8 cellular contexts compared by ENCODE assay signal in genomic region chr10:69757553-69758309, GRCh38. TPM values are rescaled to one million over a fixed set of nuclear protein-coding genes. Genes with fewer than 3 reads are reported as not detected.
DNase-seq lines count a peak whose midpoint lies in the region; ATAC-seq and TF ChIP-seq lines count a peak whose summit lies in the region.

No MANE protein-coding gene starts in this region.

- CTCF ChIA-PET in WTC11 (lab: Charles Lee): interaction anchor here (0.6 to 3.1 kb wide), 7 partner anchors 15 to 200 kb away, joined by 3 to 9 read pairs (median 5); no protein-coding TSS in a partner anchor

- ATAC-seq in GM21360 (IDR thresholded peaks at IDR 0.05; ENCODE audit: unreplicated experiment): no peak
- ATAC-seq in WTC11: no peak
- ATAC-seq in HG02623 (IDR thresholded peaks at IDR 0.05; ENCODE audit: unreplicated experiment): no peak

- H3K36me3 Mint-ChIP-seq in progenitor cell of endocrine pancreas (ENCODE audit: insufficient read depth) (no peaks in the 10 kb centered on the region), WTC11 (no peaks in the 10 kb centered on the region)

- H3K4me3 Mint-ChIP-seq in progenitor cell of endocrine pancreas (ENCODE audit: low read depth): no peak overlapping the region
- no peak overlapping the region for H3K4me3 Mint-ChIP-seq in WTC11

- TF ChIP-seq CTCF in progenitor cell of endocrine pancreas (IDR thresholded peaks at IDR 0.05; ENCODE audit: unreplicated experiment) (no peak), WTC11 (IDR thresholded peaks at IDR 0.05) (no peak)

- DNase-seq in EL (peak; percentile 47), NCI-H774 (lab: John Stamatoyannopoulos, UW) (peak; percentile 47), fibroblast of peridontal ligament (ENCODE audit: extremely low read depth) (peak; percentile 78), progenitor cell of endocrine pancreas (ENCODE audit: low spot score, unreplicated experiment) (no peak), WTC11 (ENCODE audit: low spot score) (no peak)
- no peak for DNase-seq in activated CD8-positive, alpha-beta memory T cell treated with anti-CD3 and anti-CD28 coated beads, Interleukin-2, amount 50 U/mL, for 48 hours

- peak overlapping the region; percentile 21 for H3K27ac Mint-ChIP-seq in progenitor cell of endocrine pancreas
- no peak overlapping the region; the same call in 1 of the 2 replicates for H3K27ac Mint-ChIP-seq in WTC11

- H3K9me3 Mint-ChIP-seq in progenitor cell of endocrine pancreas (ENCODE audit: low read depth): no peaks in the 10 kb centered on the region
- no peaks in the 10 kb centered on the region for H3K9me3 Mint-ChIP-seq in WTC11

- H3K4me1 Mint-ChIP-seq in progenitor cell of endocrine pancreas (ENCODE audit: low read depth) (no peaks in the 10 kb centered on the region), WTC11 (no peaks in the 10 kb centered on the region)

- POLR2A ChIA-PET in WTC11 (lab: Charles Lee): no interaction called here

- H3K27me3 Mint-ChIP-seq in progenitor cell of endocrine pancreas: peaks cover 24% of the 10 kb centered on the region
- H3K27me3 Mint-ChIP-seq in WTC11 (ENCODE audit: low read depth): peaks cover 9% of the 10 kb centered on the region

TF ChIP-seq in WTC11, 78 proteins besides CTCF, POLR2A, EP300 and RAD21:
- TF ChIP-seq ATF1 (CRISPR knock-in tag; IDR thresholded peaks at IDR 0.05) (no peak), ELF4 (CRISPR knock-in tag; IDR thresholded peaks at IDR 0.05; ENCODE audit: low read depth) (no peak), ZNF219 (CRISPR knock-in tag; IDR thresholded peaks at IDR 0.05; ENCODE audit: borderline replicate concordance) (no peak), CDX4 (CRISPR knock-in tag; IDR thresholded peaks at IDR 0.05; ENCODE audit: borderline replicate concordance) (no peak), NR3C1 (CRISPR knock-in tag; conservative IDR thresholded peaks at IDR 0.05; ENCODE audit: low read depth) (no peak), ZNF263 (CRISPR knock-in tag; IDR thresholded peaks at IDR 0.05; ENCODE audit: low read depth) (no peak), E2F4 (CRISPR knock-in tag; IDR thresholded peaks at IDR 0.05; ENCODE audit: borderline replicate concordance, low read depth) (no peak), ZMAT4 (CRISPR knock-in tag; IDR thresholded peaks at IDR 0.05) (no peak)

RNA-seq across cellular contexts. Expression of gene COL13A1, which starts 44.0 kb away (rescaled TPM):
- total RNA-seq in progenitor cell of endocrine pancreas (0.43 and 0.47 TPM in 2 replicates), WTC11 (2021) (3.5 to 7.1 TPM (median 4.2 TPM) in 3 replicates)

Comparison
In these comparisons a context has a peak if more than half of its experiments do, and no peak if none do; other contexts are left out.
1. DNase-seq: peak in EL (single experiment), NCI-H774 (single experiment) and fibroblast of peridontal ligament (single experiment); none in progenitor cell of endocrine pancreas (single experiment), WTC11 (single experiment) and activated CD8-positive, alpha-beta memory T cell treated with anti-CD3 and anti-CD28 coated beads, Interleukin-2, amount 50 U/mL, for 48 hours (single experiment).